ENCODE assay signal across 1 cellular context in the genomic region with DNA sequence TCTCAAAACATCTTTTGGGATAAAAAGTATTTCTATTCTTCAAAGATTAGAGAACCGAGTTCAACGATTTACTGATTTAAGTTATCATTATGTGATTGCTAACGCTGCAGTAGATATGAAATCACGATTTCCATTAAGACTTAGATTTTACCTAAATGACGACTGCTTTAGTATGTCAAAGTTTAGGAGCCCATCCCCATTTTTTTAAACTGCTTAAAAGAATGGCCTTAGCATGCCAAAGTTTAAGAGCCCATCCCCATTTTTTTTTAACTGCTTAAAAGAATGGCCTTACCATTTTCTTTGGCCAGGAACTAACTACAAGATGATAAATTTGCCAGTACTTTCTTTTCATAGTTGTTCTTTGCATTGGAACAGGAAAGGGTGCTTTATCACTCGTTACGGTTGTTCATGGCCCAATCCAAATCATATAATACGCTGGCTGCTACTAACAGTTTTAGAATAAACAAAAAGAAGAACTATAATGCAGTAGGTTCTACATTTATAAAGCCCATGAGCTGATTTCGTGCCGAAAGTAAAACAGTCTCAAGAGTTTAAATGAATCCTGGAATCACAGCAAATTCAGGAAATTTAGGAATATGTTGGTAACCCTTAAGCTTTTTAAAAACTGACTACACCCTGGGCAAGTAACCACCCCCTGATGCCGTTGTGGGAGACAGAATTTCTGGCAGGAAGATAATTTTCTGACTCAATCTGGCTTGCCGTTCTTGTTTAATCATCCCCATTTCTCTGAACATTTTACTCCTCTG.
TF ChIP-seq lines count a peak whose summit lies in the region.

No MANE protein-coding gene starts in this region.

TF ChIP-seq in H1, 55 proteins besides CTCF, POLR2A, EP300 and RAD21:
- TF ChIP-seq E2F6 (IDR thresholded peaks at IDR 0.05) (no peak), CEBPB (IDR thresholded peaks at IDR 0.05; ENCODE audit: low read depth, low read length) (no peak), CREB1 (IDR thresholded peaks at IDR 0.05) (no peak), CBX8 (IDR thresholded peaks at IDR 0.05; ENCODE audit: borderline replicate concordance, low read depth, low read length) (no peak), JUND (IDR thresholded peaks at IDR 0.05; ENCODE audit: low read length) (no peak), POLR2AphosphoS5 (IDR thresholded peaks at IDR 0.05; ENCODE audit: low read depth, low read length) (no peak), TEAD4 (IDR thresholded peaks at IDR 0.05; ENCODE audit: low read depth, low read length) (no peak), SIX5 (IDR thresholded peaks at IDR 0.05; ENCODE audit: low read depth, low read length) (no peak), SAP30 (IDR thresholded peaks at IDR 0.05; ENCODE audit: insufficient read depth, insufficient replicate concordance, low read length) (no peak), CBX5 (IDR thresholded peaks at IDR 0.05; ENCODE audit: low read depth, low read length) (no peak), ASH2L (IDR thresholded peaks at IDR 0.05; ENCODE audit: low read length) (no peak), KDM4A (IDR thresholded peaks at IDR 0.05; ENCODE audit: low read depth, low read length, severe bottlenecking) (no peak), USF2 (IDR thresholded peaks at IDR 0.05; ENCODE audit: low read length) (no peak), CHD1 (IDR thresholded peaks at IDR 0.05; ENCODE audit: low read depth, low read length) (no peak), KDM5A (IDR thresholded peaks at IDR 0.05; ENCODE audit: low read length) (no peak), TAF1 (IDR thresholded peaks at IDR 0.05; ENCODE audit: low read depth, low read length) (no peak), RBBP5 (IDR thresholded peaks at IDR 0.05; ENCODE audit: borderline replicate concordance, low read depth, low read length) (no peak), CHD2 (IDR thresholded peaks at IDR 0.05; ENCODE audit: low read length) (no peak)
